In the genomic region with DNA sequence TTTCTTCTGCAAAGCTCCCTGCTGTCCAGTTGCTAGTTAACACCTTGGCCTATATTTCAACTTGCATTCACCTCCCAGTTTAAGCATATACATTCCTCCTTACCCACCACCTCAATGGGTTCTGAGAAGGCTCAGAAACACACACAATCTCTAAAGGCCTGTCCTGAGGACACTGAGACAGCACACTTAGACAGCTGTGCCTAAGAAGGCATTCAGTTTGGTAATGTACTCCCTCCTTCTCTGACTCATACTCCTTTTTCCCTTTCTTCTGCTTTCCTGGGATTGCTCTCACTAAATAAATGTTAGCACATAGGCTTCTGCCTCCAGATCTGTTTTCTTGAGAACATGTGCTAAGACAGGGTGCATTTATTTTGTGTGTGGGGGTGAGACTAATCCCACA, we compare ENCODE assay signal across 26 cellular contexts.
"Had no signal": no experiment of that assay in that cellular context is flagged by ENCODE, and none has a peak within 500 bp of the region (broad histone marks: within the 10 kb centered on the region; RNA-seq: fewer than 3 reads in every experiment).

No MANE protein-coding gene starts in this region.

- ATAC-seq: activated CD4-positive, alpha-beta T cell treated with anti-CD3 and anti-CD28 coated beads for 36 hours; activated T-cell treated with anti-CD3 and anti-CD28 coated beads, Interleukin-2, amount 50 U/mL, for 4 hours; gastroesophageal sphincter; heart left ventricle; left lobe of liver; lower lobe of right lung; natural killer cell; psoas muscle; right cardiac atrium; stimulated activated naive CD8-positive, alpha-beta T cell treated with anti-CD3 and anti-CD28 coated beads, Interleukin-15, amount 100 ng/mL, for 72 hours had no signal

- H3K4me3 Mint-ChIP-seq: activated B cell treated with CpG ODN at 0.5 μM for 24 hours; activated CD4-positive, alpha-beta T cell treated with anti-CD3 and anti-CD28 coated beads for 36 hours; activated naive CD8-positive, alpha-beta T cell treated with anti-CD3 and anti-CD28 coated beads for 36 hours; activated T-cell treated with anti-CD3 and anti-CD28 coated beads, Interleukin-2, amount 50 U/mL, for 4 hours; central memory CD8-positive, alpha-beta T cell; endodermal cell; natural killer cell; stimulated activated naive CD8-positive, alpha-beta T cell treated with anti-CD3 and anti-CD28 coated beads, Interleukin-15, amount 100 ng/mL, for 72 hours had no signal

- H3K36me3 ChIP-seq: esophagus squamous epithelium, gastroesophageal sphincter, heart left ventricle, lower lobe of right lung, ovary, uterus had no signal

- H3K36me3 Mint-ChIP-seq: activated naive CD8-positive, alpha-beta T cell treated with anti-CD3 and anti-CD28 coated beads for 36 hours; natural killer cell had no signal

- H3K4me3 ChIP-seq: coronary artery, esophagus squamous epithelium, gastroesophageal sphincter, heart left ventricle, lower lobe of right lung, ovary, psoas muscle, uterus had no signal

- H3K27me3 Mint-ChIP-seq: activated B cell treated with CpG ODN at 0.5 μM for 24 hours; activated CD4-positive, alpha-beta T cell treated with anti-CD3 and anti-CD28 coated beads for 36 hours; activated naive CD8-positive, alpha-beta T cell treated with anti-CD3 and anti-CD28 coated beads for 36 hours; central memory CD8-positive, alpha-beta T cell; stimulated activated naive CD8-positive, alpha-beta T cell treated with anti-CD3 and anti-CD28 coated beads, Interleukin-15, amount 100 ng/mL, for 72 hours had no signal

- H3K9me3 Mint-ChIP-seq: endodermal cell had no signal

- H3K4me1 ChIP-seq: esophagus squamous epithelium, gastroesophageal sphincter, heart left ventricle, lower lobe of right lung, psoas muscle, uterus had no signal

- H3K27ac Mint-ChIP-seq: activated B cell treated with CpG ODN at 0.5 μM for 24 hours; activated CD4-positive, alpha-beta T cell treated with anti-CD3 and anti-CD28 coated beads for 36 hours; activated naive CD8-positive, alpha-beta T cell treated with anti-CD3 and anti-CD28 coated beads for 36 hours; endodermal cell; natural killer cell; stimulated activated naive CD8-positive, alpha-beta T cell treated with anti-CD3 and anti-CD28 coated beads, Interleukin-15, amount 100 ng/mL, for 72 hours had no signal

- H3K27ac ChIP-seq: coronary artery, esophagus squamous epithelium, gastroesophageal sphincter, heart left ventricle, lower lobe of right lung, ovary, psoas muscle, uterus had no signal

- DNase-seq: activated B cell treated with CpG ODN at 0.5 μM for 24 hours; activated CD4-positive, alpha-beta T cell treated with anti-CD3 and anti-CD28 coated beads for 36 hours; activated CD4-positive, alpha-beta T cell treated with anti-CD3 and anti-CD28 coated beads, Interleukin-2, amount 50 U/mL, for 4 hours; activated CD8-positive, alpha-beta memory T cell treated with anti-CD3 and anti-CD28 coated beads for 24 hours; activated CD8-positive, alpha-beta memory T cell treated with anti-CD3 and anti-CD28 coated beads, Interleukin-2, amount 50 U/mL, for 4 hours; activated naive CD4-positive, alpha-beta T cell treated with Interleukin-2 at 50 U/mL for 16 hours; activated naive CD8-positive, alpha-beta T cell treated with anti-CD3 and anti-CD28 coated beads for 36 hours; activated T-cell treated with anti-CD3 and anti-CD28 coated beads, Interleukin-2, amount 50 U/mL, for 4 hours; endodermal cell; esophagus squamous epithelium; heart left ventricle; islet precursor cell; lower lobe of right lung; natural killer cell; ovary; psoas muscle; right cardiac atrium; stimulated activated CD4-positive, alpha-beta T cell treated with anti-CD3 and anti-CD28 coated beads, Interleukin-12 subunit alpha, Interleukin-12 subunit beta, amount 100 ng/mL, for 4 hours; stimulated activated naive CD8-positive, alpha-beta T cell treated with anti-CD3 and anti-CD28 coated beads, Interleukin-15, amount 100 ng/mL, for 72 hours; T-helper 9 cell; trophoblast cell; uterus had no signal

- H3K27me3 ChIP-seq: esophagus squamous epithelium, gastroesophageal sphincter, heart left ventricle, ovary, uterus had no signal

- H3K4me1 Mint-ChIP-seq: activated B cell treated with CpG ODN at 0.5 μM for 24 hours; activated CD4-positive, alpha-beta T cell treated with anti-CD3 and anti-CD28 coated beads for 36 hours; activated naive CD8-positive, alpha-beta T cell treated with anti-CD3 and anti-CD28 coated beads for 36 hours; central memory CD8-positive, alpha-beta T cell; endodermal cell; natural killer cell; stimulated activated naive CD8-positive, alpha-beta T cell treated with anti-CD3 and anti-CD28 coated beads, Interleukin-15, amount 100 ng/mL, for 72 hours had no signal

- H3K9me3 ChIP-seq: esophagus squamous epithelium, gastroesophageal sphincter, lower lobe of right lung, ovary, psoas muscle, uterus had no signal
